ENCODE assay signal across 8 cellular contexts in genomic region chr3:49410844-49411549, GRCh38. TPM values are rescaled to one million over a fixed set of nuclear protein-coding genes. Genes with fewer than 3 reads are reported as not detected.
DNase-seq lines count a peak whose midpoint lies in the region; ATAC-seq and TF ChIP-seq lines count a peak whose summit lies in the region.

No MANE protein-coding gene starts in this region.

- no peaks in the 10 kb centered on the region for H3K9me2 ChIP-seq in GM23338 (ENCODE audit: insufficient read depth)

- DNase-seq in GM23338 (ENCODE audit: low spot score) (no peak), globus pallidus (ENCODE audit: low spot score) (peak; percentile 26), gastrocnemius medialis (no peak), putamen (ENCODE audit: low spot score) (no peak), iPS-NIHi11 (ENCODE audit: low spot score) (no peak)
- DNase-seq in activated CD4-positive, alpha-beta T cell treated with anti-CD3 and anti-CD28 coated beads for 4 hours = no peak
- DNase-seq in stimulated activated CD4-positive, alpha-beta T cell treated with anti-CD3 and anti-CD28 coated beads, Interleukin-4, amount 100 ng/mL, for 4 hours = no peak

- peaks cover 12% of the 10 kb centered on the region for H3K4me1 ChIP-seq in GM23338 (ENCODE audit: insufficient read depth)
- H3K4me1 ChIP-seq in gastrocnemius medialis = peaks cover 59 to 61% of the 10 kb centered on the region in 2 donors

- in situ Hi-C loops in gastrocnemius medialis (cut with MboI; ENCODE audit: low sequenced_read_pairs in 4 of 4) = no loop called here

- H3K36me3 ChIP-seq in GM23338 (ENCODE audit: insufficient read depth) (no peaks in the 10 kb centered on the region), gastrocnemius medialis (peaks cover 0 to 9% of the 10 kb centered on the region in 2 donors)

- H3K27ac Mint-ChIP-seq in GM23338 = peak overlapping the region; percentile 85

- TF ChIP-seq POLR2A in gastrocnemius medialis (IDR thresholded peaks at IDR 0.05) = no peak

- H3K4me1 Mint-ChIP-seq in GM23338 = peaks cover 21% of the 10 kb centered on the region

- H3K9me3 ChIP-seq in gastrocnemius medialis = no peaks in the 10 kb centered on the region

- no peaks in the 10 kb centered on the region for H3K9me3 Mint-ChIP-seq in GM23338

- H3K27me3 Mint-ChIP-seq in GM23338 (ENCODE audit: insufficient read depth, low read depth, poor library complexity) = peaks cover 6% of the 10 kb centered on the region

- peak overlapping the region; percentile 84 for H3K4me3 ChIP-seq in GM23338
- H3K4me3 ChIP-seq in gastrocnemius medialis = peak overlapping the region; percentile 67 to 97 (median 76)

- TF ChIP-seq CTCF in GM23338 (conservative IDR thresholded peaks at IDR 0.05; ENCODE audit: low read depth in 2 of 2) (no peak), VCaP (conservative IDR thresholded peaks at IDR 0.05) (no peak), gastrocnemius medialis (IDR thresholded peaks at IDR 0.05 in 4 of 5, conservative IDR thresholded peaks at IDR 0.05 in 1 of 5) (no peak)

- H3K79me2 ChIP-seq in GM23338 (replicated peaks; ENCODE audit: insufficient read depth) = peaks cover 54% of the 10 kb centered on the region

- H3K27ac ChIP-seq in GM23338 (ENCODE audit: low read depth) = peak overlapping the region; percentile 88
- H3K27ac ChIP-seq in VCaP = peak overlapping the region; percentile 98
- peak overlapping the region; percentile 85 to 96 (median 92) for H3K27ac ChIP-seq in gastrocnemius medialis

- H3K4me2 ChIP-seq in GM23338 = peak overlapping the region; percentile 89

- H3F3A ChIP-seq in GM23338 (replicated peaks; ENCODE audit: low read depth) = peaks cover 10% of the 10 kb centered on the region

- no peak overlapping the region; the same call in 1 of the 2 replicates for H2AFZ ChIP-seq in GM23338

- peaks cover 16% of the 10 kb centered on the region for H3K36me3 Mint-ChIP-seq in GM23338 (ENCODE audit: low read depth)

- peaks cover 48% of the 10 kb centered on the region for H4K20me1 ChIP-seq in GM23338 (replicated peaks; ENCODE audit: insufficient read depth)

- H3K27me3 ChIP-seq in GM23338 (ENCODE audit: insufficient read depth) (no peaks in the 10 kb centered on the region), gastrocnemius medialis (no peaks in the 10 kb centered on the region)

- ATAC-seq in GM23338 = no peak
- peak in 1 of 2 donors; percentile 14 for ATAC-seq in gastrocnemius medialis

- intact Hi-C loops in gastrocnemius medialis (cut with DNase I; ENCODE audit: low total_unique reads) = loop anchor here (2.0 to 5.0 kb wide), 3 partner anchors 52 to 319 kb away; partner anchors contain the start of genes DAG1, GPX1 and QRICH1

- H3K4me3 Mint-ChIP-seq in GM23338 = peak overlapping the region; percentile 94

TF ChIP-seq in GM23338, 12 proteins besides CTCF, POLR2A, EP300 and RAD21 (continues in another document):
- TF ChIP-seq CREB1 (CRISPR knock-in tag; IDR thresholded peaks at IDR 0.05; ENCODE audit: low read depth) = no peak
- TF ChIP-seq EZH2 (IDR thresholded peaks at IDR 0.05; ENCODE audit: low read depth, unreplicated experiment) = no peak
- no peak for TF ChIP-seq JUNB (IDR thresholded peaks at IDR 0.05; ENCODE audit: unreplicated experiment)
- no peak for TF ChIP-seq REST (IDR thresholded peaks at IDR 0.05; ENCODE audit: unreplicated experiment)
- TF ChIP-seq ZNF331 (CRISPR knock-in tag; IDR thresholded peaks at IDR 0.05; ENCODE audit: low read depth) = no peak
- TF ChIP-seq POLR2AphosphoS5 (IDR thresholded peaks at IDR 0.05; ENCODE audit: low read depth) = no peak
- no peak for TF ChIP-seq ETS1 (IDR thresholded peaks at IDR 0.05)
- TF ChIP-seq NANOG (IDR thresholded peaks at IDR 0.05; ENCODE audit: borderline replicate concordance) = no peak
- TF ChIP-seq ZNF114 (CRISPR knock-in tag; IDR thresholded peaks at IDR 0.05) = no peak

RNA-seq across cellular contexts. Expression of gene RHOA, which starts 0.8 kb away (rescaled TPM):
- total RNA-seq in GM23338 (2014; rRNA removed; shearing (Covaris generic)) = 373 and 421 TPM in 2 replicates
- 234 and 248 TPM in 2 replicates for polyA plus RNA-seq in GM23338 (2016; fragmentation: Nextera tagmentation; extraction: Ambion mirVana)
- 100 to 1,000 TPM; 244 to 411 (median 282) TPM for total RNA-seq in gastrocnemius medialis

RNA-seq across cellular contexts. Expression of gene TCTA, which starts 1.2 kb away (rescaled TPM):
- total RNA-seq in GM23338 (2014; rRNA removed; shearing (Covaris generic)) = 5.0 and 9.7 TPM in 2 replicates
- polyA plus RNA-seq in GM23338 (2016; fragmentation: Nextera tagmentation; extraction: Ambion mirVana) = 3.9 and 4.0 TPM in 2 replicates
- 10 to 100 TPM; 12.0 to 25.8 (median 15.1) TPM for total RNA-seq in gastrocnemius medialis

RNA-seq across cellular contexts. Expression of gene AMT, which starts 11.3 kb away (rescaled TPM):
- 32.8 and 39.9 TPM in 2 replicates for total RNA-seq in GM23338 (2014; rRNA removed; shearing (Covaris generic))
- 34.1 and 35.6 TPM in 2 replicates for polyA plus RNA-seq in GM23338 (2016; fragmentation: Nextera tagmentation; extraction: Ambion mirVana)
- 1 to 10 TPM in 2 of 4 donors, under 1 TPM in 1, not detected in 1; 0.52 to 1.3 (median 1.1) TPM for total RNA-seq in gastrocnemius medialis

RNA-seq across cellular contexts. Expression of gene NICN1, which starts 18.1 kb away (rescaled TPM):
- total RNA-seq in GM23338 (2014; rRNA removed; shearing (Covaris generic)) = 5.9 and 7.3 TPM in 2 replicates
- polyA plus RNA-seq in GM23338 (2016; fragmentation: Nextera tagmentation; extraction: Ambion mirVana) = 2.8 and 4.2 TPM in 2 replicates
- total RNA-seq in gastrocnemius medialis = 1 to 10 TPM; 1.9 to 7.0 (median 3.8) TPM

RNA-seq across cellular contexts. Expression of gene GPX1, which starts 52.8 kb away (rescaled TPM):
- 228 and 247 TPM in 2 replicates for total RNA-seq in GM23338 (2014; rRNA removed; shearing (Covaris generic))
- polyA plus RNA-seq in GM23338 (2016; fragmentation: Nextera tagmentation; extraction: Ambion mirVana) = 394 and 404 TPM in 2 replicates
- total RNA-seq in gastrocnemius medialis = 100 to 1,000 TPM in 3 of 4 donors, 10 to 100 TPM in 1; 75.2 to 157 (median 123) TPM

Comparison
In these comparisons a context has a peak if more than half of its experiments do, and no peak if none do; other contexts are left out.
1. RNA of gene AMT, which starts 11.3 kb away (total RNA-seq): 32.8 to 39.9 TPM in GM23338; 0.52 to 1.3 TPM in gastrocnemius medialis; every median in the first group is over 10 times any median in the second.
2. Peak in every context shown above with its lines, with median percentiles within 50 percentile points of each other: H3K27ac ChIP-seq.